In the genomic region with DNA sequence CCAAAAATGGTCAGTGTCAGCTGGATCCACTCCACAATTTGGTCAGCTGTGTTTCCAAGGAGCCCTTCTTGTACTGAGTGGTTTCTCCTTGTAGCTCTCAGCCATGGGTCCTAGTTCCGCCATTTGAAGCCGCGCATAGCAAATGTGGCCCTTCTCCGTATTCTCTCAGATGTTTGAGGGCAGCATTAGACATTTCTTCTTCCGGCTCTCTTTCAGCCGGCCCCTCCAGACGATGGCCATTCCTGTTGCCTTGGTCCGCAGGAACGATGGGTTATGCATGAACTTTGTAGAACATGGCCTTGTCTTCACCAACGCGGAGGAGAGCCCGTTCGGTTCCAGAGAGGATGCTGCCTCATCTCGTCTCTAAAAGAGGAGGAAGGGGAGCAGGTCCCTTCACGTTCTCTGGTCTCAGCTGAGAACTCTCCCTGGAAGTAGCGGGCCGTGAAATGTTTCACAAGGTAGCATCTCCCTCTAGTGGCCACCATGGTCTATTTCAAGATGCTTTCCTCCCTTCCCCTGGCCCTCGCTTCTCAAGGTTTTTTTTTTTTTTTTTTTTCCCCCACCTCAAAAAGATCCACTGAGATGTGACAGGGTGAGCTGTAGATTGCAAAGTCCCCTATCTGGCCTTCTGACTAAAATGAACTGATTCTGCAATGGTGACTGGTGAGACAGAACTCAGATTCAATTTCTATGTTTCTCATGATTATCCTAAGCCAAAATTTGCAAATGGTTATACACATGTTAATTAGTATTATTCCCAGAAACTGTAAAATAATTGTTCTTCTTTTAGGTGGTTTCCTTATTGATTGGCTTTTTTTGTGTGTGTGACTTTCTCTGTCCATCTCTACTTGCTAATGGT, we compare ENCODE assay signal across 8 cellular contexts. TPM values are rescaled to one million over a fixed set of nuclear protein-coding genes. Genes with fewer than 3 reads are reported as not detected.
DNase-seq lines count a peak whose midpoint lies in the region; ATAC-seq and TF ChIP-seq lines count a peak whose summit lies in the region.

No MANE protein-coding gene starts in this region.

- intact Hi-C loops in Calu3 (cut with micrococcal nuclease; ENCODE audit: unreplicated experiment) = loop anchor here (1.0 to 10.0 kb wide), 2 partner anchors 61 to 346 kb away; partner anchors contain the start of gene DIXDC1

- no peaks in the 10 kb centered on the region for H3K27me3 Mint-ChIP-seq in Calu3 (ENCODE audit: unreplicated experiment)

- no peak overlapping the region for H3K27ac ChIP-seq in subcutaneous abdominal adipose tissue (ENCODE audit: low read depth, low read length)

- H3K9me3 Mint-ChIP-seq in Calu3 (ENCODE audit: low read depth, unreplicated experiment) = no peaks in the 10 kb centered on the region

- H3K9me3 ChIP-seq in neuron (ENCODE audit: low read length) = no peaks in the 10 kb centered on the region
- H3K9me3 ChIP-seq in subcutaneous abdominal adipose tissue (ENCODE audit: control insufficient read depth in 5 of 5, low read length in 5 of 5) = no peaks in the 10 kb centered on the region

- TF ChIP-seq CTCF in Calu3 (IDR thresholded peaks at IDR 0.05; ENCODE audit: unreplicated experiment) (peak; percentile 38), foreskin fibroblast (IDR thresholded peaks at IDR 0.05; ENCODE audit: low read depth, low read length) (peak; percentile 71)

- peak overlapping the region; percentile 36 for H2AFZ ChIP-seq in neuron (ENCODE audit: low read depth, low read length)

- H3K27ac Mint-ChIP-seq in Calu3 (ENCODE audit: unreplicated experiment) = no peak overlapping the region

- peaks cover 8% of the 10 kb centered on the region for H3K4me1 ChIP-seq in neuron (ENCODE audit: insufficient read depth, low read length)
- H3K4me1 ChIP-seq in subcutaneous abdominal adipose tissue (ENCODE audit: control insufficient read depth in 5 of 5, insufficient read depth in 5 of 5, low read length in 5 of 5) = peaks cover 0 to 6% (median 5%) of the 10 kb centered on the region in 5 donors

- peak; percentile 29; the same call in 1 of the 2 replicates for TF ChIP-seq POLR2A in Raji (IDR thresholded peaks at IDR 0.05; ENCODE audit: insufficient read depth, low read depth, low read length)

- H3K36me3 ChIP-seq in neuron (ENCODE audit: insufficient read depth, low read length) (no peaks in the 10 kb centered on the region), subcutaneous abdominal adipose tissue (ENCODE audit: control insufficient read depth in 5 of 5, insufficient read depth in 5 of 5, low read length in 5 of 5) (peaks cover 0 to 4% (median 0%) of the 10 kb centered on the region in 5 donors)

- H3K36me3 Mint-ChIP-seq in Calu3 (ENCODE audit: insufficient read depth, unreplicated experiment) = no peaks in the 10 kb centered on the region

- CTCF ChIA-PET in Calu3 (lab: Charles Lee) = interaction anchor here (0.6 to 2.0 kb wide), 13 partner anchors 10 to 1695 kb away, joined by 3 to 14 read pairs (median 4); partner anchors contain the start of genes ALG9 and HTR3A

- H3K4me3 Mint-ChIP-seq in Calu3 (ENCODE audit: low read depth, unreplicated experiment) = peak overlapping the region; percentile 66

- peak; percentile 59 for DNase-seq in Calu3
- DNase-seq in LHCN-M2 (ENCODE audit: low read depth) = peak; percentile 76
- peak; percentile 37 for DNase-seq in activated T-helper 9 cell treated with anti-CD3 and anti-CD28 coated beads, Interleukin-2, amount 50 U/mL, for 16 hours (ENCODE audit: low read depth)
- DNase-seq in foreskin fibroblast = peak; percentile 68 to 89

- peaks cover 10% of the 10 kb centered on the region for H3K4me1 Mint-ChIP-seq in Calu3 (ENCODE audit: low read depth, unreplicated experiment)

- no peaks in the 10 kb centered on the region for H3K27me3 ChIP-seq in neuron (ENCODE audit: insufficient read depth, low read length)
- H3K27me3 ChIP-seq in subcutaneous abdominal adipose tissue (ENCODE audit: control insufficient read depth in 5 of 5, insufficient read depth in 4 of 5, low read length in 5 of 5) = no peaks in the 10 kb centered on the region

- H3K4me3 ChIP-seq in foreskin fibroblast (ENCODE audit: low read depth in 1 of 2, low read length in 2 of 2) (peak overlapping the region; percentile 54 to 65), neuron (ENCODE audit: low read length) (peak overlapping the region; percentile 18), subcutaneous abdominal adipose tissue (ENCODE audit: low read depth in 1 of 5, low read length in 5 of 5) (peak overlapping the region; percentile 60 to 82 (median 66))

- peak overlapping the region in 4 of 5 donors; percentile 39 to 60 (median 47) for H3K9ac ChIP-seq in subcutaneous abdominal adipose tissue (ENCODE audit: low read length in 5 of 5)

- BruUV-seq in Calu3 (replicated peaks; lab: Mats Ljungman, UMichigan) = no TSS peak

- ATAC-seq in GM21576 (IDR thresholded peaks at IDR 0.05; ENCODE audit: unreplicated experiment) = peak; percentile 77

RNA-seq across cellular contexts. Expression of gene PLET1, which starts 19.8 kb away (rescaled TPM):
- total RNA-seq in Calu3 (2022) = not detected in 2 replicates
- total RNA-seq in LHCN-M2 (2014; rRNA removed) = not detected in 2 replicates
- not detected for polyA plus RNA-seq in LHCN-M2 (2012)

RNA-seq across cellular contexts. Expression of gene PTS, which starts 54.3 kb away (rescaled TPM):
- total RNA-seq in Calu3 (2022) (28.8 and 29.3 TPM in 2 replicates), LHCN-M2 (2014; rRNA removed) (28.3 and 30.1 TPM in 2 replicates)
- 26.1 TPM for polyA plus RNA-seq in LHCN-M2 (2012)
